Comparison of ENCODE assay signal across 16 cellular contexts in the genomic region with DNA sequence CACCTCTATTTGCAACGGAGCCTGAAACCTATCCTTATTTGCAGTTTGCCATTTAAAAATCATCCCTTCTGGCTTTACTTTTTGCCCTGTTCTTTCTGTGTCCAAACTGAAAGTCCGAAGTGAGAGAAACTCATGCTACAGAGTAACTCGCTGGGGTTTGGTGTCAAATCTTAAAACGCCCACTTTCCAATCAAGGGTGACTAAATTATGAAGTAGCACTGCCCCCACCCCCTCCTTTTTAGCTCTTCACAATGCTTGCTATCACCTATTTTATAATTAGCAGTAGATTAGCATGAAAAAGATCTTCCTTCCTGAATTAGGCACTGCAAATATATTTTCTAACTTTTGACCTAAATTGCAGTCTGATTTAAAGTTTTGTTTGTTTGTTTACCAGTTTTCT. TPM values are rescaled to one million over a fixed set of nuclear protein-coding genes. Genes with fewer than 3 reads are reported as not detected.
DNase-seq lines count a peak whose midpoint lies in the region; ATAC-seq and TF ChIP-seq lines count a peak whose summit lies in the region.
"Had no signal": no experiment of that assay in that cellular context is flagged by ENCODE, and none has a peak within 500 bp of the region (broad histone marks: within the 10 kb centered on the region; RNA-seq: fewer than 3 reads in every experiment).

No MANE protein-coding gene starts in this region.

- H3K4me3 Mint-ChIP-seq in activated T-helper 2 cell treated with anti-CD3 and anti-CD28 coated beads, Interferon-gamma antibody, Interleukin-2, Interleukin-4, amounts not matched to agents 10 μg/mL and 5 μg/mL and 100 μg/mL, durations not matched to agents 14 hours and 24 hours and 36 hours (ENCODE audit: low read depth): peak overlapping the region; percentile 1
- peak overlapping the region; percentile 54 for H3K4me3 Mint-ChIP-seq in stimulated activated effector memory CD8-positive, alpha-beta T cell treated with anti-CD3 and anti-CD28 coated beads, Interleukin-12 subunit alpha, Interleukin-12 subunit beta, amount 100 ng/mL, for 72 hours

- no peaks in the 10 kb centered on the region for H3K9me3 ChIP-seq in spleen
- H3K9me3 ChIP-seq: heart right ventricle, left lung, vagina had no signal

- no peaks in the 10 kb centered on the region for H3K27me3 ChIP-seq in spleen (replicated peaks in 1 of 7)
- H3K27me3 ChIP-seq: left lung, vagina had no signal

- intact Hi-C loops in activated T-helper 2 cell treated with anti-CD3 and anti-CD28 coated beads, Interferon-gamma antibody, Interleukin-2, Interleukin-4, amounts not matched to agents 10 μg/mL and 5 μg/mL and 100 μg/mL, durations not matched to agents 14 hours and 24 hours and 36 hours (cut with micrococcal nuclease): loop anchor here (2.0 kb wide), 2 partner anchors 42 to 74 kb away; no protein-coding TSS in a partner anchor
- intact Hi-C loops in spleen (cut with DNase I; ENCODE audit: low total_unique reads): no loop called here

- H3K27ac Mint-ChIP-seq in activated T-helper 2 cell treated with anti-CD3 and anti-CD28 coated beads, Interferon-gamma antibody, Interleukin-2, Interleukin-4, amounts not matched to agents 10 μg/mL and 5 μg/mL and 100 μg/mL, durations not matched to agents 14 hours and 24 hours and 36 hours: peak overlapping the region; percentile 88
- H3K27ac Mint-ChIP-seq in stimulated activated effector memory CD8-positive, alpha-beta T cell treated with anti-CD3 and anti-CD28 coated beads, Interleukin-12 subunit alpha, Interleukin-12 subunit beta, amount 100 ng/mL, for 72 hours: peak overlapping the region; percentile 78

- H3K4me3 ChIP-seq in spleen: no peak overlapping the region
- H3K4me3 ChIP-seq: heart right ventricle, left lung, vagina had no signal

- 50 to 74% (median 68%) methylated on average over 4 of the region's 4 CpGs for WGBS in spleen, 5 donors

- ATAC-seq in HG02885 (IDR thresholded peaks at IDR 0.05; ENCODE audit: poor library complexity, unreplicated experiment) (peak; percentile 68), GM21576 (IDR thresholded peaks at IDR 0.05; ENCODE audit: unreplicated experiment) (no peak)
- peak; percentile 68 for ATAC-seq in stimulated activated effector memory CD8-positive, alpha-beta T cell treated with anti-CD3 and anti-CD28 coated beads, Interleukin-12 subunit alpha, Interleukin-12 subunit beta, amount 100 ng/mL, for 72 hours
- ATAC-seq: heart right ventricle, left lung had no signal

- H3K27me3 Mint-ChIP-seq in activated T-helper 2 cell treated with anti-CD3 and anti-CD28 coated beads, Interferon-gamma antibody, Interleukin-2, Interleukin-4, amounts not matched to agents 10 μg/mL and 5 μg/mL and 100 μg/mL, durations not matched to agents 14 hours and 24 hours and 36 hours (ENCODE audit: low read depth): no peaks in the 10 kb centered on the region

- H3K27ac ChIP-seq in spleen: no peak overlapping the region
- H3K27ac ChIP-seq: heart right ventricle, KMS-11, left lung, vagina had no signal

- H3K36me3 Mint-ChIP-seq in activated T-helper 2 cell treated with anti-CD3 and anti-CD28 coated beads, Interferon-gamma antibody, Interleukin-2, Interleukin-4, amounts not matched to agents 10 μg/mL and 5 μg/mL and 100 μg/mL, durations not matched to agents 14 hours and 24 hours and 36 hours (ENCODE audit: low read depth): no peaks in the 10 kb centered on the region
- H3K36me3 Mint-ChIP-seq in stimulated activated effector memory CD8-positive, alpha-beta T cell treated with anti-CD3 and anti-CD28 coated beads, Interleukin-12 subunit alpha, Interleukin-12 subunit beta, amount 100 ng/mL, for 72 hours: no peaks in the 10 kb centered on the region

- H3K4me1 Mint-ChIP-seq in activated T-helper 2 cell treated with anti-CD3 and anti-CD28 coated beads, Interferon-gamma antibody, Interleukin-2, Interleukin-4, amounts not matched to agents 10 μg/mL and 5 μg/mL and 100 μg/mL, durations not matched to agents 14 hours and 24 hours and 36 hours (ENCODE audit: low read depth): peaks cover 51% of the 10 kb centered on the region
- H3K4me1 Mint-ChIP-seq in stimulated activated effector memory CD8-positive, alpha-beta T cell treated with anti-CD3 and anti-CD28 coated beads, Interleukin-12 subunit alpha, Interleukin-12 subunit beta, amount 100 ng/mL, for 72 hours: peaks cover 42% of the 10 kb centered on the region

- H3K36me3 ChIP-seq in spleen: no peaks in the 10 kb centered on the region
- H3K36me3 ChIP-seq: heart right ventricle, left lung, vagina had no signal

- no peak for TF ChIP-seq CTCF in spleen (IDR thresholded peaks at IDR 0.05 in 8 of 11, conservative IDR thresholded peaks at IDR 0.05 in 3 of 11)

- TF ChIP-seq POLR2A in spleen (IDR thresholded peaks at IDR 0.05): no peak

- DNase-seq in activated effector memory CD4-positive, alpha-beta T cell treated with anti-CD3 and anti-CD28 coated beads, Interleukin-2, amount 50 U/mL, for 16 hours: peak; percentile 67
- no peak for DNase-seq in activated effector memory CD4-positive, alpha-beta T cell treated with Interleukin-2 at 50 U/mL for 16 hours
- no peak for DNase-seq in activated T-helper 2 cell treated with anti-CD3 and anti-CD28 coated beads, Interferon-gamma antibody, Interleukin-2, Interleukin-4, amounts not matched to agents 10 μg/mL and 5 μg/mL and 100 μg/mL, durations not matched to agents 14 hours and 24 hours and 36 hours (ENCODE audit: low spot score)
- no peak for DNase-seq in stimulated activated effector memory CD8-positive, alpha-beta T cell treated with anti-CD3 and anti-CD28 coated beads, Interleukin-12 subunit alpha, Interleukin-12 subunit beta, amount 100 ng/mL, for 72 hours (ENCODE audit: low spot score in 2 of 2)
- DNase-seq in spleen (no peak), hypothalamus (lab: John Stamatoyannopoulos, UW) (no peak)
- DNase-seq: heart right ventricle, left lung, NCI-H187, NCI-H526 treated with DMSO at 0.1 percent for 48 hours had no signal

- no peaks in the 10 kb centered on the region for H3K9me3 Mint-ChIP-seq in activated T-helper 2 cell treated with anti-CD3 and anti-CD28 coated beads, Interferon-gamma antibody, Interleukin-2, Interleukin-4, amounts not matched to agents 10 μg/mL and 5 μg/mL and 100 μg/mL, durations not matched to agents 14 hours and 24 hours and 36 hours
- H3K9me3 Mint-ChIP-seq in stimulated activated effector memory CD8-positive, alpha-beta T cell treated with anti-CD3 and anti-CD28 coated beads, Interleukin-12 subunit alpha, Interleukin-12 subunit beta, amount 100 ng/mL, for 72 hours: no peaks in the 10 kb centered on the region

- peaks cover 0 to 25% (median 0%) of the 10 kb centered on the region in 6 donors for H3K4me1 ChIP-seq in spleen
- H3K4me1 ChIP-seq: left lung, vagina had no signal

RNA-seq across cellular contexts. Expression of a gene that starts 52.5 kb away (rescaled TPM):
- total RNA-seq in activated T-helper 2 cell treated with anti-CD3 and anti-CD28 coated beads, Interferon-gamma antibody, Interleukin-2, Interleukin-4, amounts not matched to agents 10 μg/mL and 5 μg/mL and 100 μg/mL, durations not matched to agents 14 hours and 24 hours and 36 hours: not detected in 2 replicates
- total RNA-seq in spleen: not detected
- not detected for polyA plus RNA-seq in spleen
- total RNA-seq: heart right ventricle, vagina had no signal
- polyA plus RNA-seq: AG04450, heart right ventricle, neural cell had no signal
